17 cellular contexts compared by ENCODE assay signal in the genomic region with DNA sequence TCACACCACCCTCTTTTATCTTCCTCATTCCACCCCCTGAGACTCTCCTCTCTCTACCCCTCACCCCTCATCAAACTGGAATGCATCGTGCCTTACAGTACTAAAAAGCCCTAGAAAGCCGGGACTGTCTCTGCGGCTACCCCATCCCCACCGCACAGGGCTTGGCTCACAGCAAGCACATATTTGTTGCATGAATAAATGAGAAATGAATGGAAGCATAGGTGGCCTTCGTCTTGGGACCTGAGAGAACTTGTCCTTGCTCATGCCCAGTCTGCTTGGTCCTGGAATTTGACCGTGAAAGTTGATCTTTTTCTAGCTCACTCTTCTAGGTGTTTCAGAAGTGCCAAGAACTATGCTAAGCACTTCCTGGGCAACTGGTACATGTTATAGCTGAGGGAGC. TPM values are rescaled to one million over a fixed set of nuclear protein-coding genes. Genes with fewer than 3 reads are reported as not detected.
"Had no signal": no experiment of that assay in that cellular context is flagged by ENCODE, and none has a peak within 500 bp of the region (broad histone marks: within the 10 kb centered on the region; RNA-seq: fewer than 3 reads in every experiment).

No MANE protein-coding gene starts in this region.

- H3K27ac Mint-ChIP-seq: activated CD4-positive, alpha-beta memory T cell treated with anti-CD3 and anti-CD28 coated beads, Interleukin-2, amount 10 ng/mL, durations not matched to agents 7 days and 5 days; activated naive CD4-positive, alpha-beta T cell treated with anti-CD3 and anti-CD28 coated beads, Interleukin-2, amount 50 U/mL, for 24 hours; T-helper 17 cell had no signal

- H3K27ac ChIP-seq: adrenal gland, dorsolateral prefrontal cortex, esophagus muscularis mucosa, pancreas, spleen, thoracic aorta, upper lobe of right lung had no signal

- ATAC-seq: activated T-cell treated with anti-CD3 and anti-CD28 coated beads, Interleukin-2, amount 50 U/mL, for 4 hours; pancreas; sciatic nerve; T-helper 17 cell had no signal

- H3K4me1 Mint-ChIP-seq: activated CD4-positive, alpha-beta memory T cell treated with anti-CD3 and anti-CD28 coated beads, Interleukin-2, amount 10 ng/mL, durations not matched to agents 7 days and 5 days; activated naive CD4-positive, alpha-beta T cell treated with anti-CD3 and anti-CD28 coated beads, Interleukin-2, amount 50 U/mL, for 24 hours; T-helper 17 cell had no signal

- H3K4me1 ChIP-seq: adrenal gland, esophagus muscularis mucosa, pancreas, upper lobe of right lung had no signal

- H3K27me3 ChIP-seq: adrenal gland, dorsolateral prefrontal cortex, esophagus muscularis mucosa, pancreas had no signal

- FAIRE-seq: pancreas had no signal

- H3K9me3 Mint-ChIP-seq: activated CD4-positive, alpha-beta memory T cell treated with anti-CD3 and anti-CD28 coated beads, Interleukin-2, amount 10 ng/mL, durations not matched to agents 7 days and 5 days; activated naive CD4-positive, alpha-beta T cell treated with anti-CD3 and anti-CD28 coated beads, Interleukin-2, amount 50 U/mL, for 24 hours; activated T-cell treated with anti-CD3 and anti-CD28 coated beads, Interleukin-2, amount 50 U/mL, for 4 hours had no signal

- H3K4me3 ChIP-seq: adrenal gland, dorsolateral prefrontal cortex, esophagus muscularis mucosa, pancreas, spleen, thoracic aorta, upper lobe of right lung had no signal

- H3K27me3 Mint-ChIP-seq: activated naive CD4-positive, alpha-beta T cell treated with anti-CD3 and anti-CD28 coated beads, Interleukin-2, amount 50 U/mL, for 24 hours; T-helper 17 cell had no signal

- H3K36me3 ChIP-seq: adrenal gland, pancreas, thoracic aorta, upper lobe of right lung had no signal

- H3K4me3 Mint-ChIP-seq: activated CD4-positive, alpha-beta memory T cell treated with anti-CD3 and anti-CD28 coated beads, Interleukin-2, amount 10 ng/mL, durations not matched to agents 7 days and 5 days; activated naive CD4-positive, alpha-beta T cell treated with anti-CD3 and anti-CD28 coated beads, Interleukin-2, amount 50 U/mL, for 24 hours; activated T-cell treated with anti-CD3 and anti-CD28 coated beads, Interleukin-2, amount 50 U/mL, for 4 hours; T-helper 17 cell had no signal

- DNase-seq: activated CD4-positive, alpha-beta memory T cell treated with anti-CD3 and anti-CD28 coated beads, Interleukin-2, amount 10 ng/mL, durations not matched to agents 7 days and 5 days; activated CD4-positive, alpha-beta T cell treated with anti-CD3 and anti-CD28 coated beads for 4 hours; activated effector memory CD4-positive, alpha-beta T cell treated with anti-CD3 and anti-CD28 coated beads, Interleukin-2, amount 50 U/mL, for 16 hours; activated T-cell treated with anti-CD3 and anti-CD28 coated beads, Interleukin-2, amount 50 U/mL, for 4 hours; adrenal gland; dorsolateral prefrontal cortex; hippocampal formation; pancreas; spleen; T-helper 17 cell; upper lobe of right lung had no signal

- H3K9me3 ChIP-seq: adrenal gland, esophagus muscularis mucosa, pancreas, spleen, thoracic aorta, upper lobe of right lung had no signal

RNA-seq across cellular contexts. Expression of gene APCDD1L, which starts 53.3 kb away (rescaled TPM):
- total RNA-seq: activated CD4-positive, alpha-beta memory T cell treated with anti-CD3 and anti-CD28 coated beads, Interleukin-2, amount 10 ng/mL, durations not matched to agents 7 days and 5 days; activated T-cell treated with anti-CD3 and anti-CD28 coated beads, Interleukin-2, amount 50 U/mL, for 4 hours; liver; T-helper 17 cell; upper lobe of right lung had no signal
- polyA plus RNA-seq: neural cell had no signal
